ENCODE assay signal across 2 cellular contexts in genomic region chr7:121192834-121193233, GRCh38.
TF ChIP-seq lines count a peak whose summit lies in the region.

No MANE protein-coding gene starts in this region.

TF ChIP-seq in K562, 482 proteins besides CTCF, POLR2A, EP300 and RAD21:
- no peak for TF ChIP-seq ZNF398 (CRISPR knock-in tag; IDR thresholded peaks at IDR 0.05)
- 0 out of 2 replicates have a peak, but pooled peaks have one; percentile 21 for TF ChIP-seq SMAD4 (CRISPR knock-in tag; conservative IDR thresholded peaks at IDR 0.05)

TF ChIP-seq in WTC11, 78 proteins besides CTCF, POLR2A, EP300 and RAD21 (continued from another document):
- TF ChIP-seq ARID4B (CRISPR knock-in tag; IDR thresholded peaks at IDR 0.05; ENCODE audit: borderline replicate concordance), result no peak
- TF ChIP-seq ZNF317 (CRISPR knock-in tag; IDR thresholded peaks at IDR 0.05; ENCODE audit: borderline replicate concordance, low read depth), result no peak
- TF ChIP-seq RELA (CRISPR knock-in tag; IDR thresholded peaks at IDR 0.05; ENCODE audit: borderline replicate concordance), result no peak
- TF ChIP-seq E2F1 (CRISPR knock-in tag; IDR thresholded peaks at IDR 0.05), result no peak
- TF ChIP-seq MXD4 (CRISPR knock-in tag; IDR thresholded peaks at IDR 0.05; ENCODE audit: borderline replicate concordance), result no peak
- TF ChIP-seq ZNF425 (CRISPR knock-in tag; conservative IDR thresholded peaks at IDR 0.05), result no peak
- TF ChIP-seq FOXP1 (CRISPR knock-in tag; IDR thresholded peaks at IDR 0.05; ENCODE audit: borderline replicate concordance), result no peak
- TF ChIP-seq ERG (CRISPR knock-in tag; IDR thresholded peaks at IDR 0.05), result no peak
- TF ChIP-seq IRF2 (CRISPR knock-in tag; IDR thresholded peaks at IDR 0.05; ENCODE audit: borderline replicate concordance, low read depth), result no peak
- TF ChIP-seq CBFB (CRISPR knock-in tag; IDR thresholded peaks at IDR 0.05; ENCODE audit: low read depth), result no peak
